12 cellular contexts compared by ENCODE assay signal in genomic region chr15:41013698-41014414, GRCh38.
DNase-seq lines count a peak whose midpoint lies in the region; TF ChIP-seq lines count a peak whose summit lies in the region.
"Had no signal": no experiment of that assay in that cellular context is flagged by ENCODE, and none has a peak within 500 bp of the region (broad histone marks: within the 10 kb centered on the region; RNA-seq: fewer than 3 reads in every experiment).

No MANE protein-coding gene starts in this region.

- no peaks in the 10 kb centered on the region for H3K9me3 Mint-ChIP-seq in mesothelial cell of epicardium
- H3K9me3 Mint-ChIP-seq: CD8-positive, alpha-beta T cell had no signal

- no peak for TF ChIP-seq CTCF in mesothelial cell of epicardium (IDR thresholded peaks at IDR 0.05; ENCODE audit: unreplicated experiment)

- peak overlapping the region; percentile 61 for H3K27ac Mint-ChIP-seq in mesothelial cell of epicardium
- H3K27ac Mint-ChIP-seq: CD8-positive, alpha-beta T cell had no signal

- H3K27me3 Mint-ChIP-seq in mesothelial cell of epicardium (ENCODE audit: low read depth): no peaks in the 10 kb centered on the region

- H3K4me3 Mint-ChIP-seq in mesothelial cell of epicardium: no peak overlapping the region
- H3K4me3 Mint-ChIP-seq: CD8-positive, alpha-beta T cell had no signal

- H3K36me3 Mint-ChIP-seq in mesothelial cell of epicardium: peaks cover 14% of the 10 kb centered on the region

- DNase-seq in GF-D8 (lab: John Stamatoyannopoulos, UW): peak; percentile 2
- peak; percentile 78 for DNase-seq in HCEC 1CT
- peak; percentile 80 for DNase-seq in SIG-M5 (lab: John Stamatoyannopoulos, UW)
- no peak for DNase-seq in mesothelial cell of epicardium (ENCODE audit: low spot score in 2 of 2, unreplicated experiment in 2 of 2)
- no peak for DNase-seq in cerebellar cortex (ENCODE audit: low spot score)
- DNase-seq in NCI-H510A (lab: John Stamatoyannopoulos, UW): no peak
- DNase-seq in activated naive CD4-positive, alpha-beta T cell treated with anti-CD3 and anti-CD28 coated beads, Interleukin-2, amount 50 U/mL, for 16 hours: no peak
- DNase-seq in amygdala (lab: John Stamatoyannopoulos, UW): no peak
- DNase-seq: activated CD4-positive, CD25-positive, alpha-beta regulatory T cell; CD8-positive, alpha-beta T cell; NCI-H2227 treated with DMSO at 0.1 percent for 48 hours; stimulated activated CD4-positive, alpha-beta T cell treated with anti-CD3 and anti-CD28 coated beads, Interleukin-4, amount 100 ng/mL, for 4 hours had no signal

- peaks cover 30% of the 10 kb centered on the region for H3K4me1 Mint-ChIP-seq in mesothelial cell of epicardium

Comparison
In these comparisons a context has a peak if more than half of its experiments do, and no peak if none do; other contexts are left out.
1. DNase-seq: peak in GF-D8 (single experiment), HCEC 1CT (single experiment) and SIG-M5 (single experiment); none in mesothelial cell of epicardium (0 of 2), cerebellar cortex (single experiment), NCI-H510A (single experiment), activated naive CD4-positive, alpha-beta T cell treated with anti-CD3 and anti-CD28 coated beads, Interleukin-2, amount 50 U/mL, for 16 hours (single experiment) and amygdala (0 of 56).